ENCODE assay signal across 20 cellular contexts in genomic region chr22:27711756-27712155, GRCh38.
"Had no signal": no experiment of that assay in that cellular context is flagged by ENCODE, and none has a peak within 500 bp of the region (broad histone marks: within the 10 kb centered on the region; RNA-seq: fewer than 3 reads in every experiment).

No MANE protein-coding gene starts in this region.

- FAIRE-seq: HTR-8/SVneo had no signal

- ATAC-seq: Panc1, PC-3, Right ventricle myocardium inferior had no signal

- DNase-seq: Kasumi-1; MM.1S; NCI-H1105; NCI-H1417; NCI-H1436 treated with DMSO at 0.1 percent for 48 hours; NCI-H1694; NCI-H187 treated with DMSO at 0.1 percent for 48 hours; NCI-H2029 treated with DMSO at 0.1 percent for 48 hours; NCI-H2171 treated with DMSO at 0.1 percent for 48 hours; NCI-H345; NCI-H446 treated with DMSO at 0.1 percent for 48 hours; NCI-H524; NCI-H526 treated with DMSO at 0.1 percent for 48 hours; NCI-H748 treated with DMSO at 0.1 percent for 48 hours; NK-92 treated with Interleukin-12 subunit alpha and Interleukin-12 subunit beta, amount 100 ng/mL, for 24 hours; PC-3; SHP77 treated with DMSO at 0.1 percent for 48 hours had no signal
